ENCODE assay signal across 8 cellular contexts in the genomic region with DNA sequence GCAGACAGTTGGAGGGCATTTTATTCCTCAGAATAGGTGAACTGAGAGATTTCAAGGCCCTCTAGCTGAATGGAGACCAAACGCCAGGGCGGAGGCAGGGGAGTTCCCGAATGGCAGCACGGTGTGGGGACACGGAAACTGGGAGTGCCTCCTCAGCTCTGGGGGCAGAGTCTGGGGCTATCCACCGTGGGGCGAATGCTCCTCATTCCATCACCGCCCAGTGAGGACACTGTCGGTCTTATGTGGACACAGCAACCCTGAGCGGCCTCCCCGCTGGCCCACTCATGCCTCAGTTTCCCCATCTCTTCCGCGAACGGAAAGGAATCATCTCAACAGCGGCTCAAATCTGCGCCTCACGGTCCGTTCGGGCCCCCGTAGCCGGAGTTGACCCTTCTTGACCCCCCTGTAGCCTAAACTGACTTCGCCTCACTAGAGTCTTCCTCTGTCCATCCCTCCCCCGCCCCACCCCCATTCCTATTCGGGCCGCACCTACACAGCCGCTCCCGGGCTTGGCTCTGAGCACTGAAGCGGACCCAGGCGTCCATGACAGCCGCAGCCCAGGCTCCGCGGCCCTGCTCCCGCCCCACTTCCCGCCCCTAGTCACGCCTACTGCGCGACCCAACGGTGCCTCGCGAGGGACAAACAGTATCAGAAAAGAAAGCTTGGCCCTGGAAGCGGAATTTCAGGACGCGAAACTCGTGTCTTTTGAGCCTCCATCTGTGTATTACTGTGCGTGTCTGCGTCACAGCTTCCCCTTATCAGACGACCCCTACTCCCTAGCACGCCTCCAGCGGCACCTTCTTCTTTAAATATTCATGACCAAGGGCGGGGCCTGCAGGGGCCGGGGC. TPM values are rescaled to one million over a fixed set of nuclear protein-coding genes. Genes with fewer than 3 reads are reported as not detected.
DNase-seq lines count a peak whose midpoint lies in the region; ATAC-seq and TF ChIP-seq lines count a peak whose summit lies in the region.

A gene with protein sequence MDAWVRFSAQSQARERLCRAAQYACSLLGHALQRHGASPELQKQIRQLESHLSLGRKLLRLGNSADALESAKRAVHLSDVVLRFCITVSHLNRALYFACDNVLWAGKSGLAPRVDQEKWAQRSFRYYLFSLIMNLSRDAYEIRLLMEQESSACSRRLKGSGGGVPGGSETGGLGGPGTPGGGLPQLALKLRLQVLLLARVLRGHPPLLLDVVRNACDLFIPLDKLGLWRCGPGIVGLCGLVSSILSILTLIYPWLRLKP (minus strand): TSS at position 574 of the 848 bp plus-strand sequence. CDS start 29 bp downstream, at position 545.

- H3K27me3 Mint-ChIP-seq in activated CD4-positive, alpha-beta T cell treated with anti-CD3 and anti-CD28 coated beads, Interleukin-2, amount 10 ng/mL, durations not matched to agents 24 days and 14 days = no peaks in the 10 kb centered on the region

- H3K9ac ChIP-seq in BLaER1 = peak within 1 kb of the TSS; percentile 91

- ATAC-seq in GM19372 (IDR thresholded peaks at IDR 0.05; ENCODE audit: low read depth, unreplicated experiment) (peak; percentile 87), HG03521 (IDR thresholded peaks at IDR 0.05; ENCODE audit: unreplicated experiment) (peak; percentile 84), left lobe of liver (peak; percentile 90)

- peak within 1 kb of the TSS; percentile 94 for H3K4me3 ChIP-seq in BLaER1
- peak within 1 kb of the TSS; percentile 80 for H3K4me3 ChIP-seq in coronary artery

- peaks cover 36% of the 10 kb centered on the region for H3K4me1 Mint-ChIP-seq in activated CD4-positive, alpha-beta T cell treated with anti-CD3 and anti-CD28 coated beads, Interleukin-2, amount 10 ng/mL, durations not matched to agents 24 days and 14 days

- H3K4me1 ChIP-seq in BLaER1 = peaks cover 26% of the 10 kb centered on the region

- peaks cover 52% of the 10 kb centered on the region for H3K36me3 ChIP-seq in BLaER1

- peak within 1 kb of the TSS; percentile 94 for H3K27ac Mint-ChIP-seq in activated CD4-positive, alpha-beta T cell treated with anti-CD3 and anti-CD28 coated beads, Interleukin-2, amount 10 ng/mL, durations not matched to agents 24 days and 14 days

- peak within 1 kb of the TSS; percentile 80 for H3K27ac ChIP-seq in BLaER1
- H3K27ac ChIP-seq in coronary artery = peak within 1 kb of the TSS; percentile 66 to 82

- peaks cover 32% of the 10 kb centered on the region for H3K36me3 Mint-ChIP-seq in activated CD4-positive, alpha-beta T cell treated with anti-CD3 and anti-CD28 coated beads, Interleukin-2, amount 10 ng/mL, durations not matched to agents 24 days and 14 days (ENCODE audit: low read depth)

- intact Hi-C loops in activated CD4-positive, alpha-beta T cell treated with anti-CD3 and anti-CD28 coated beads, Interleukin-2, amount 10 ng/mL, durations not matched to agents 24 days and 14 days (cut with micrococcal nuclease) = loop anchor here (2.0 kb wide), 2 partner anchors 34 to 74 kb away; partner anchors contain the start of genes ANKRD35 and NUDT17

- DNase-seq in NCI-H69 (lab: John Stamatoyannopoulos, UW) (peak; percentile 96), coronary artery (ENCODE audit: low spot score) (peak; percentile 92), left lobe of liver (ENCODE audit: low spot score) (peak; percentile 90)
- peak; percentile 97 for DNase-seq in activated CD4-positive, alpha-beta T cell treated with anti-CD3 and anti-CD28 coated beads, Interleukin-2, amount 10 ng/mL, durations not matched to agents 24 days and 14 days
- DNase-seq in stimulated activated CD4-positive, alpha-beta T cell treated with anti-CD3 and anti-CD28 coated beads, Interleukin-2, amount 100 ng/mL, for 4 hours (ENCODE audit: low read depth) = peak; percentile 87

- TF ChIP-seq CTCF in coronary artery (IDR thresholded peaks at IDR 0.05) = no peak

- peak within 1 kb of the TSS; percentile 100 for H3K4me2 ChIP-seq in BLaER1

- no peaks in the 10 kb centered on the region for H3K27me3 ChIP-seq in BLaER1

- no peaks in the 10 kb centered on the region for H4K20me1 ChIP-seq in BLaER1

- no peaks in the 10 kb centered on the region for H3K9me3 Mint-ChIP-seq in activated CD4-positive, alpha-beta T cell treated with anti-CD3 and anti-CD28 coated beads, Interleukin-2, amount 10 ng/mL, durations not matched to agents 24 days and 14 days

- H3K4me3 Mint-ChIP-seq in activated CD4-positive, alpha-beta T cell treated with anti-CD3 and anti-CD28 coated beads, Interleukin-2, amount 10 ng/mL, durations not matched to agents 24 days and 14 days = peak within 1 kb of the TSS; percentile 94

- no peaks in the 10 kb centered on the region for H3K9me3 ChIP-seq in BLaER1

RNA-seq across cellular contexts. Expression of the gene that starts here (rescaled TPM):
- total RNA-seq in activated CD4-positive, alpha-beta T cell treated with anti-CD3 and anti-CD28 coated beads, Interleukin-2, amount 10 ng/mL, durations not matched to agents 24 days and 14 days = 31.7 and 32.2 TPM in 2 replicates
- 16.1 TPM for total RNA-seq in left lobe of liver

Comparison
In these comparisons a context has a peak if more than half of its experiments do, and no peak if none do; other contexts are left out.
1. Peak in every context shown above with its lines: DNase-seq, ATAC-seq, H3K4me3 ChIP-seq and H3K27ac ChIP-seq.